ENCODE assay signal across 22 cellular contexts in genomic region chr16:87276091-87276561, GRCh38. TPM values are rescaled to one million over a fixed set of nuclear protein-coding genes. Genes with fewer than 3 reads are reported as not detected.
DNase-seq lines count a peak whose midpoint lies in the region; ATAC-seq and TF ChIP-seq lines count a peak whose summit lies in the region.
"Had no signal": no experiment of that assay in that cellular context is flagged by ENCODE, and none has a peak within 500 bp of the region (broad histone marks: within the 10 kb centered on the region; RNA-seq: fewer than 3 reads in every experiment).

No MANE protein-coding gene starts in this region.

- H3K9me2 ChIP-seq in Karpas-422 (replicated peaks; ENCODE audit: insufficient read depth, low read length) = no peaks in the 10 kb centered on the region

- WGBS in mesodermal cell (ENCODE audit: insufficient coverage in 2 of 2), 2 experiments = 87 to 91% methylated on average over 12 of the region's 13 CpGs

- no peak overlapping the region for H3K9ac ChIP-seq in Karpas-422 (ENCODE audit: low read length)

- peaks cover 7% of the 10 kb centered on the region for H3K4me1 Mint-ChIP-seq in activated naive CD8-positive, alpha-beta T cell treated with anti-CD3 and anti-CD28 coated beads for 36 hours
- peaks cover 2% of the 10 kb centered on the region for H3K4me1 Mint-ChIP-seq in activated naive CD8-positive, alpha-beta T cell treated with anti-CD3 and anti-CD28 coated beads, Interleukin-2, amount 50 U/mL, for 24 hours
- peaks cover 31% of the 10 kb centered on the region for H3K4me1 Mint-ChIP-seq in brain

- H3K4me3 Mint-ChIP-seq in activated naive CD8-positive, alpha-beta T cell treated with anti-CD3 and anti-CD28 coated beads for 36 hours = no peak overlapping the region
- no peak overlapping the region for H3K4me3 Mint-ChIP-seq in activated naive CD8-positive, alpha-beta T cell treated with anti-CD3 and anti-CD28 coated beads, Interleukin-2, amount 50 U/mL, for 24 hours
- peak overlapping the region in 4 of 5 experiments; percentile 7 to 61 (median 42) for H3K4me3 Mint-ChIP-seq in brain
- H3K4me3 Mint-ChIP-seq: activated T-helper 1 cell treated with anti-CD3 and anti-CD28 coated beads, Interleukin-12 subunit alpha, Interleukin-12 subunit beta, Interleukin-2, Interleukin-4 antibody, amounts not matched to agents 30 ng/mL and 10 ng/mL and 1 ng/mL, durations not matched to agents 14 hours and 24 hours and 36 hours; endodermal cell; naive thymus-derived CD4-positive, alpha-beta T cell had no signal

- H3K4me3 ChIP-seq in mesodermal cell (ENCODE audit: extremely low read depth, insufficient read depth, low read length, poor library complexity, severe bottlenecking) = no peak overlapping the region
- H3K4me3 ChIP-seq in thoracic aorta = peak overlapping the region; percentile 19
- H3K4me3 ChIP-seq in Karpas-422 (ENCODE audit: low read length) = no peak overlapping the region
- H3K4me3 ChIP-seq: body of pancreas, coronary artery, K562, suprapubic skin had no signal

- ATAC-seq in activated naive CD8-positive, alpha-beta T cell treated with anti-CD3 and anti-CD28 coated beads, Interleukin-2, amount 50 U/mL, for 24 hours = no peak
- ATAC-seq in thoracic aorta (ENCODE audit: insufficient number of reproducible peaks, low FRiP score, low read depth) = no peak
- ATAC-seq in GM18867 (IDR thresholded peaks at IDR 0.05; ENCODE audit: unreplicated experiment) = no peak
- ATAC-seq: body of pancreas; K562; naive thymus-derived CD4-positive, alpha-beta T cell had no signal

- H3K27me3 ChIP-seq in thoracic aorta (replicated peaks; ENCODE audit: insufficient read depth) = no peaks in the 10 kb centered on the region
- H3K27me3 ChIP-seq in Karpas-422 (ENCODE audit: low read length) = no peaks in the 10 kb centered on the region
- H3K27me3 ChIP-seq: body of pancreas had no signal

- DNase-seq in activated naive CD8-positive, alpha-beta T cell treated with anti-CD3 and anti-CD28 coated beads for 36 hours = peak; percentile 8
- no peak for DNase-seq in activated naive CD8-positive, alpha-beta T cell treated with anti-CD3 and anti-CD28 coated beads, Interleukin-2, amount 50 U/mL, for 24 hours
- DNase-seq in thoracic aorta (ENCODE audit: low spot score) (no peak), NCI-H187 treated with DMSO at 0.1 percent for 48 hours (lab: John Stamatoyannopoulos, UW) (no peak), Karpas-422 (no peak)
- DNase-seq: ACHN; body of pancreas; endodermal cell; mesendoderm; naive thymus-derived CD4-positive, alpha-beta T cell; NCI-H1436 treated with DMSO at 0.1 percent for 48 hours; NCI-H526; T1000 had no signal

- H3K4me2 ChIP-seq in Karpas-422 (ENCODE audit: low read depth, low read length, poor library complexity, severe bottlenecking) = no peak overlapping the region

- peaks cover 18% of the 10 kb centered on the region for H3K4me1 ChIP-seq in mesodermal cell (ENCODE audit: control insufficient read depth, insufficient read depth, low read length, poor library complexity, severe bottlenecking)
- peaks cover 0 to 16% of the 10 kb centered on the region in 2 donors for H3K4me1 ChIP-seq in thoracic aorta (ENCODE audit: control insufficient read depth in 1 of 2, low read depth in 2 of 2)
- no peaks in the 10 kb centered on the region for H3K4me1 ChIP-seq in Karpas-422 (ENCODE audit: low read length)
- H3K4me1 ChIP-seq: body of pancreas had no signal

- H3K9me3 ChIP-seq in mesodermal cell (ENCODE audit: control insufficient read depth, low read length) (no peaks in the 10 kb centered on the region), thoracic aorta (no peaks in the 10 kb centered on the region), Karpas-422 (ENCODE audit: low read length) (no peaks in the 10 kb centered on the region)
- H3K9me3 ChIP-seq: body of pancreas, suprapubic skin had no signal

- no peaks in the 10 kb centered on the region for H3K9me3 Mint-ChIP-seq in activated naive CD8-positive, alpha-beta T cell treated with anti-CD3 and anti-CD28 coated beads for 36 hours
- H3K9me3 Mint-ChIP-seq in activated naive CD8-positive, alpha-beta T cell treated with anti-CD3 and anti-CD28 coated beads, Interleukin-2, amount 50 U/mL, for 24 hours = no peaks in the 10 kb centered on the region
- H3K9me3 Mint-ChIP-seq in brain = no peaks in the 10 kb centered on the region
- H3K9me3 Mint-ChIP-seq: activated naive CD4-positive, alpha-beta T cell treated with anti-CD3 and anti-CD28 coated beads, Interleukin-2, amount 50 U/mL, for 72 hours; activated T-helper 1 cell treated with anti-CD3 and anti-CD28 coated beads, Interleukin-12 subunit alpha, Interleukin-12 subunit beta, Interleukin-2, Interleukin-4 antibody, amounts not matched to agents 30 ng/mL and 10 ng/mL and 1 ng/mL, durations not matched to agents 14 hours and 24 hours and 36 hours; endodermal cell had no signal

- peaks cover 14% of the 10 kb centered on the region for H3K27me3 Mint-ChIP-seq in activated naive CD8-positive, alpha-beta T cell treated with anti-CD3 and anti-CD28 coated beads for 36 hours
- H3K27me3 Mint-ChIP-seq in activated naive CD8-positive, alpha-beta T cell treated with anti-CD3 and anti-CD28 coated beads, Interleukin-2, amount 50 U/mL, for 24 hours = no peaks in the 10 kb centered on the region
- H3K27me3 Mint-ChIP-seq in brain = peaks cover 11% of the 10 kb centered on the region

- H3K27ac Mint-ChIP-seq in activated naive CD8-positive, alpha-beta T cell treated with anti-CD3 and anti-CD28 coated beads for 36 hours = no peak overlapping the region
- H3K27ac Mint-ChIP-seq in activated naive CD8-positive, alpha-beta T cell treated with anti-CD3 and anti-CD28 coated beads, Interleukin-2, amount 50 U/mL, for 24 hours = no peak overlapping the region
- H3K27ac Mint-ChIP-seq in brain = peak overlapping the region; percentile 6 to 41 (median 26)
- H3K27ac Mint-ChIP-seq: activated naive CD4-positive, alpha-beta T cell treated with anti-CD3 and anti-CD28 coated beads, Interleukin-2, amount 50 U/mL, for 72 hours; activated T-helper 1 cell treated with anti-CD3 and anti-CD28 coated beads, Interleukin-12 subunit alpha, Interleukin-12 subunit beta, Interleukin-2, Interleukin-4 antibody, amounts not matched to agents 30 ng/mL and 10 ng/mL and 1 ng/mL, durations not matched to agents 14 hours and 24 hours and 36 hours; endodermal cell; naive thymus-derived CD4-positive, alpha-beta T cell; progenitor cell of endocrine pancreas had no signal

- H3K27ac ChIP-seq in mesodermal cell (ENCODE audit: low read depth, low read length, severe bottlenecking) (peak overlapping the region; percentile 36), thoracic aorta (no peak overlapping the region), Karpas-422 (ENCODE audit: low read length) (no peak overlapping the region)
- H3K27ac ChIP-seq: body of pancreas, coronary artery, suprapubic skin had no signal

- H3K36me3 ChIP-seq in mesodermal cell (ENCODE audit: control insufficient read depth, insufficient read depth, low read length) (no peaks in the 10 kb centered on the region), thoracic aorta (no peaks in the 10 kb centered on the region), Karpas-422 (ENCODE audit: insufficient read depth, low read length) (no peaks in the 10 kb centered on the region)
- H3K36me3 ChIP-seq: suprapubic skin had no signal

- H2AFZ ChIP-seq in Karpas-422 (ENCODE audit: low read length) = no peak overlapping the region

- H3K36me3 Mint-ChIP-seq in activated naive CD8-positive, alpha-beta T cell treated with anti-CD3 and anti-CD28 coated beads for 36 hours = no peaks in the 10 kb centered on the region
- no peaks in the 10 kb centered on the region for H3K36me3 Mint-ChIP-seq in activated naive CD8-positive, alpha-beta T cell treated with anti-CD3 and anti-CD28 coated beads, Interleukin-2, amount 50 U/mL, for 24 hours (ENCODE audit: low read depth)
- H3K36me3 Mint-ChIP-seq in brain = no peaks in the 10 kb centered on the region
- H3K36me3 Mint-ChIP-seq: naive thymus-derived CD4-positive, alpha-beta T cell had no signal

- H4K20me1 ChIP-seq in Karpas-422 (ENCODE audit: insufficient read depth, low read depth, low read length) = no peaks in the 10 kb centered on the region

- TF ChIP-seq CTCF in brain (conservative IDR thresholded peaks at IDR 0.05) = no peak
- TF ChIP-seq CTCF in thoracic aorta (IDR thresholded peaks at IDR 0.05) = no peak

- H3K79me2 ChIP-seq in Karpas-422 (ENCODE audit: low read length) = no peaks in the 10 kb centered on the region

RNA-seq across cellular contexts. Expression of gene C16orf95, which starts 41.1 kb away (rescaled TPM):
- 10 to 100 TPM in 1 of 2 experiments, 1 to 10 TPM in 1; 9.9 to 11.4 TPM for total RNA-seq in activated naive CD8-positive, alpha-beta T cell treated with anti-CD3 and anti-CD28 coated beads for 36 hours
- 5.0 TPM for polyA plus RNA-seq in brain (ENCODE audit: insufficient read depth, low read depth, low replicate concordance)
- polyA plus RNA-seq in mesodermal cell (2013, experiment 1 of 2) = 6.7 TPM
- 5.7 TPM for polyA plus RNA-seq in mesodermal cell (2013, experiment 2 of 2)
- total RNA-seq in thoracic aorta = 1 to 10 TPM in 1 of 2 donors, not detected in 1; 2.7 TPM
- 9.7 and 12.0 TPM in 2 replicates for total RNA-seq in Karpas-422 (2014; rRNA removed; shearing (Covaris generic); ENCODE audit: low replicate concordance)

Comparison
In these comparisons a context has a peak if more than half of its experiments do, and no peak if none do; other contexts are left out.
1. H3K27ac Mint-ChIP-seq: peak in brain (5 of 5); none in activated naive CD8-positive, alpha-beta T cell treated with anti-CD3 and anti-CD28 coated beads for 36 hours (single experiment) and activated naive CD8-positive, alpha-beta T cell treated with anti-CD3 and anti-CD28 coated beads, Interleukin-2, amount 50 U/mL, for 24 hours (single experiment).
2. H3K4me3 Mint-ChIP-seq: peak in brain (4 of 5); none in activated naive CD8-positive, alpha-beta T cell treated with anti-CD3 and anti-CD28 coated beads for 36 hours (single experiment) and activated naive CD8-positive, alpha-beta T cell treated with anti-CD3 and anti-CD28 coated beads, Interleukin-2, amount 50 U/mL, for 24 hours (single experiment).